8 cellular contexts compared by ENCODE assay signal in genomic region chr5:112995764-112996618, GRCh38. TPM values are rescaled to one million over a fixed set of nuclear protein-coding genes. Genes with fewer than 3 reads are reported as not detected.
A peak's percentile ranks its signal among the peaks of the same experiment; 100 is the strongest.
DNase-seq lines count a peak whose midpoint lies in the region; ATAC-seq and TF ChIP-seq lines count a peak whose summit lies in the region.

No MANE protein-coding gene starts in this region.

- H4K20me1 ChIP-seq in OCI-LY7 (ENCODE audit: insufficient read depth, low read length) (peaks cover 11% of the 10 kb centered on the region; the same call in 1 of the 2 replicates), neural cell (ENCODE audit: insufficient read depth) (no peaks in the 10 kb centered on the region)

- no peaks in the 10 kb centered on the region for H3K9me3 Mint-ChIP-seq in activated T-cell treated with anti-CD3 and anti-CD28 coated beads, Interleukin-2, amount 50 U/mL, for 24 hours

- POLR2A ChIA-PET in OCI-LY7 (lab: Charles Lee): interaction anchor here (0.6 to 1.7 kb wide), 12 partner anchors 9 to 435 kb away, joined by 3 to 6 read pairs (median 4); partner anchors contain the start of gene DCP2

- H3K36me3 Mint-ChIP-seq in activated T-cell treated with anti-CD3 and anti-CD28 coated beads, Interleukin-2, amount 50 U/mL, for 24 hours (ENCODE audit: low read depth): peaks cover 74% of the 10 kb centered on the region

- BruUV-seq in OCI-LY7 (replicated peaks; lab: Mats Ljungman, UMichigan): TSS peak; percentile 2

- no peak overlapping the region for H2AFZ ChIP-seq in OCI-LY7 (ENCODE audit: low read length)
- no peak overlapping the region for H2AFZ ChIP-seq in neural cell (ENCODE audit: low read depth, low read length)

- H3K9ac ChIP-seq in neural cell (ENCODE audit: low read length): no peak overlapping the region

- WGBS in stomach, 5 donors: 21 to 23% (median 23%) methylated on average over 7 of the region's 7 CpGs

- DNase-seq in COR-L47 (lab: John Stamatoyannopoulos, UW): peak; percentile 52
- DNase-seq in OCI-LY7 (ENCODE audit: low spot score): peak; percentile 76
- peak; percentile 78 for DNase-seq in activated T-cell treated with anti-CD3 and anti-CD28 coated beads, Interleukin-2, amount 50 U/mL, for 24 hours
- peak; percentile 52 for DNase-seq in fibroblast of gingiva (ENCODE audit: low read depth)
- DNase-seq in stomach: peak; percentile 75

- ATAC-seq in GM19397 (IDR thresholded peaks at IDR 0.05; ENCODE audit: unreplicated experiment): peak; percentile 77
- peak; percentile 87 for ATAC-seq in HG03460 (IDR thresholded peaks at IDR 0.05; ENCODE audit: unreplicated experiment)

- H3K36me3 ChIP-seq in OCI-LY7 (ENCODE audit: insufficient read depth, low read length) (peaks cover 82% of the 10 kb centered on the region), neural cell (ENCODE audit: insufficient read depth, low read length) (no peaks in the 10 kb centered on the region), stomach (peaks cover 0 to 44% (median 34%) of the 10 kb centered on the region in 4 donors)

- no peaks in the 10 kb centered on the region for H3F3A ChIP-seq in neural cell (ENCODE audit: insufficient read depth, low read length, poor library complexity, severe bottlenecking)

- H3K4me3 ChIP-seq in OCI-LY7 (ENCODE audit: low read depth, low read length, poor library complexity, severe bottlenecking) (no peak overlapping the region), neural cell (ENCODE audit: low read length) (no peak overlapping the region), stomach (no peak overlapping the region)

- H3K4me1 Mint-ChIP-seq in activated T-cell treated with anti-CD3 and anti-CD28 coated beads, Interleukin-2, amount 50 U/mL, for 24 hours (ENCODE audit: low read depth): peaks cover 29% of the 10 kb centered on the region

- intact Hi-C loops in OCI-LY7 (cut with micrococcal nuclease; ENCODE audit: unreplicated experiment) (loop anchor here (1.0 to 2.0 kb wide), 3 partner anchors 335 to 610 kb away; partner anchors contain the start of gene YTHDC2), stomach (cut with DNase I; ENCODE audit: low total_unique reads) (no loop called here)

- H3K9me3 ChIP-seq in OCI-LY7 (ENCODE audit: low read length) (no peaks in the 10 kb centered on the region), neural cell (ENCODE audit: low read length) (no peaks in the 10 kb centered on the region), stomach (no peaks in the 10 kb centered on the region)

- TF ChIP-seq POLR2A in stomach (IDR thresholded peaks at IDR 0.05): no peak

- H3K27ac ChIP-seq in OCI-LY7 (ENCODE audit: low read depth, low read length, poor library complexity, severe bottlenecking) (no peak overlapping the region), neural cell (ENCODE audit: low read length) (no peak overlapping the region), stomach (no peak overlapping the region)

- no peak overlapping the region for H3K4me3 Mint-ChIP-seq in activated T-cell treated with anti-CD3 and anti-CD28 coated beads, Interleukin-2, amount 50 U/mL, for 24 hours

- H3K27me3 Mint-ChIP-seq in activated T-cell treated with anti-CD3 and anti-CD28 coated beads, Interleukin-2, amount 50 U/mL, for 24 hours: no peaks in the 10 kb centered on the region

- CTCF ChIA-PET in OCI-LY7 (lab: Charles Lee; ENCODE audit: unreplicated experiment): interaction anchor here (0.7 to 1.4 kb wide), 5 partner anchors 9 to 519 kb away, joined by 3 to 5 read pairs (median 3); no protein-coding TSS in a partner anchor

- peak; percentile 98 for TF ChIP-seq CTCF in OCI-LY7 (conservative IDR thresholded peaks at IDR 0.05; ENCODE audit: low read length)
- TF ChIP-seq CTCF in neural cell (IDR thresholded peaks at IDR 0.05; ENCODE audit: poor library complexity, severe bottlenecking): peak; percentile 96
- peak in 5 of 7 experiments; percentile 65 to 87 (median 84) for TF ChIP-seq CTCF in stomach (IDR thresholded peaks at IDR 0.05)

- no peaks in the 10 kb centered on the region for H3K27me3 ChIP-seq in neural cell (ENCODE audit: insufficient read depth, low read depth, low read length)
- H3K27me3 ChIP-seq in stomach: no peaks in the 10 kb centered on the region

- H3K79me2 ChIP-seq in OCI-LY7 (ENCODE audit: insufficient read depth, low read depth, low read length) (peaks cover 52% of the 10 kb centered on the region; the same call in 1 of the 2 replicates), neural cell (replicated peaks; ENCODE audit: insufficient read depth, low read length) (peaks cover 24% of the 10 kb centered on the region)

- H3K27ac Mint-ChIP-seq in activated T-cell treated with anti-CD3 and anti-CD28 coated beads, Interleukin-2, amount 50 U/mL, for 24 hours: peak overlapping the region; percentile 26

- H3K4me1 ChIP-seq in OCI-LY7 (ENCODE audit: insufficient read depth, low read length, poor library complexity, severe bottlenecking) (no peaks in the 10 kb centered on the region), stomach (peaks cover 0 to 14% (median 3%) of the 10 kb centered on the region in 4 donors)

- peak; percentile 98 for TF ChIP-seq RAD21 in neural cell (conservative IDR thresholded peaks at IDR 0.05)

- TF ChIP-seq EP300 in neural cell (conservative IDR thresholded peaks at IDR 0.05; ENCODE audit: poor library complexity, severe bottlenecking) (no peak), stomach (IDR thresholded peaks at IDR 0.05) (no peak)

- H3K9me2 ChIP-seq in OCI-LY7 (ENCODE audit: insufficient read depth, low read length) (no peaks in the 10 kb centered on the region), neural cell (ENCODE audit: insufficient read depth, low read length) (no peaks in the 10 kb centered on the region)

- H3K4me2 ChIP-seq in OCI-LY7 (ENCODE audit: low read length): no peak overlapping the region
- H3K4me2 ChIP-seq in neural cell (ENCODE audit: low read length): no peak overlapping the region

TF ChIP-seq in neural cell, 6 proteins besides CTCF, POLR2A, EP300 and RAD21:
- TF ChIP-seq MXI1 (conservative IDR thresholded peaks at IDR 0.05; ENCODE audit: poor library complexity, severe bottlenecking) (no peak), SMC3 (conservative IDR thresholded peaks at IDR 0.05; ENCODE audit: poor library complexity) (peak; percentile 97)

RNA-seq across cellular contexts. Expression of gene DCP2, which starts 19.4 kb away (rescaled TPM):
- total RNA-seq in OCI-LY7 (2014; rRNA removed; shearing (Covaris generic)): 69.3 and 81.3 TPM in 2 replicates
- total RNA-seq in OCI-LY7 (2022) (139 and 158 TPM in 2 replicates), stomach (10 to 100 TPM in 3 of 5 donors, 1 to 10 TPM in 2; 5.5 to 61.3 (median 26.8) TPM)
- polyA plus RNA-seq in neural cell (26.2 and 30.0 TPM in 2 replicates), stomach (1 to 10 TPM; 5.3 to 7.9 (median 6.2) TPM)
- 86.4 and 89.4 TPM in 2 replicates for polyA minus RNA-seq in neural cell
